9 cellular contexts compared by ENCODE assay signal in genomic region chr14:61102549-61103466, GRCh38.
DNase-seq lines count a peak whose midpoint lies in the region; ATAC-seq and TF ChIP-seq lines count a peak whose summit lies in the region.
"Had no signal": no experiment of that assay in that cellular context is flagged by ENCODE, and none has a peak within 500 bp of the region (broad histone marks: within the 10 kb centered on the region; RNA-seq: fewer than 3 reads in every experiment).

No MANE protein-coding gene starts in this region.

- TF ChIP-seq POLR2A in gastroesophageal sphincter (IDR thresholded peaks at IDR 0.05) = no peak
- no peak for TF ChIP-seq POLR2A in suprapubic skin (IDR thresholded peaks at IDR 0.05)

- H3K79me2 ChIP-seq in PC-9 (ENCODE audit: low read depth) = no peaks in the 10 kb centered on the region

- no peak for ATAC-seq in gastroesophageal sphincter
- no peak for ATAC-seq in naive thymus-derived CD8-positive, alpha-beta T cell

- CTCF ChIA-PET in activated CD4-positive, alpha-beta T cell treated with anti-CD3 and anti-CD28 coated beads, Interleukin-2, amount 10 ng/mL, durations not matched to agents 7 days and 5 days (lab: Charles Lee) = interaction anchor here (0.6 to 1.4 kb wide), 2 partner anchors 13 to 185 kb away, joined by 3 to 5 read pairs; no protein-coding TSS in a partner anchor
- CTCF ChIA-PET in PC-9 (lab: Charles Lee) = interaction anchor here (0.8 kb wide), 1 partner anchor 380 kb away, joined by 10 read pairs; no protein-coding TSS in a partner anchor

- peak overlapping the region; percentile 63 for H3K4me2 ChIP-seq in PC-9

- H3K9me3 ChIP-seq in PC-9 (ENCODE audit: insufficient read depth, low read depth) = no peaks in the 10 kb centered on the region; the same call in 1 of the 2 replicates
- peaks cover 0 to 3% (median 0%) of the 10 kb centered on the region in 3 donors for H3K9me3 ChIP-seq in gastroesophageal sphincter
- no peaks in the 10 kb centered on the region for H3K9me3 ChIP-seq in suprapubic skin

- DNase-seq in activated CD4-positive, alpha-beta T cell treated with anti-CD3 and anti-CD28 coated beads, Interleukin-2, amount 10 ng/mL, durations not matched to agents 7 days and 5 days = no peak
- no peak for DNase-seq in activated CD4-positive, alpha-beta T cell treated with anti-CD3 and anti-CD28 coated beads, Interleukin-2, amount 50 U/mL, for 1 hour
- peak; percentile 18 to 25 for DNase-seq in PC-9
- DNase-seq in suprapubic skin (ENCODE audit: low spot score in 2 of 2) = no peak
- no peak for DNase-seq in NCI-H446 (lab: John Stamatoyannopoulos, UW)
- DNase-seq in stimulated activated naive CD4-positive, alpha-beta T cell treated with Interleukin-2 at 50 U/mL for 16 hours (lab: John Stamatoyannopoulos, UW) = no peak
- DNase-seq in naive thymus-derived CD8-positive, alpha-beta T cell = no peak
- DNase-seq: activated T-cell treated with anti-CD3 and anti-CD28 coated beads for 4 hours had no signal

- H3K27ac ChIP-seq in PC-9 = peak overlapping the region; percentile 98
- H3K27ac ChIP-seq in gastroesophageal sphincter = peak overlapping the region; percentile 8 to 77 (median 74)
- H3K27ac ChIP-seq in suprapubic skin = peak overlapping the region; percentile 43

- intact Hi-C loops in PC-9 (cut with micrococcal nuclease; ENCODE audit: unreplicated experiment) = loop anchor here (1.0 to 10.0 kb wide), 5 partner anchors 75 to 478 kb away; partner anchors contain the start of genes SLC38A6 and TRMT5

- 88 to 90% methylated on average over 5 to 7 of the region's 10 CpGs for WGBS in gastroesophageal sphincter (ENCODE audit: low coverage in 1 of 2), 2 donors
- 86% methylated on average over 10 of the region's 10 CpGs for WGBS in suprapubic skin

- POLR2A ChIA-PET in activated CD4-positive, alpha-beta T cell treated with anti-CD3 and anti-CD28 coated beads, Interleukin-2, amount 10 ng/mL, durations not matched to agents 7 days and 5 days (lab: Charles Lee) = no interaction called here
- POLR2A ChIA-PET in PC-9 (lab: Charles Lee; ENCODE audit: unreplicated experiment) = interaction anchor here (0.6 kb wide), 1 partner anchor 156 kb away, joined by 3 read pairs; no protein-coding TSS in a partner anchor
- POLR2A ChIA-PET in naive thymus-derived CD8-positive, alpha-beta T cell (lab: Charles Lee) = no interaction called here

- no peak overlapping the region for H3K4me3 Mint-ChIP-seq in activated CD4-positive, alpha-beta T cell treated with anti-CD3 and anti-CD28 coated beads, Interleukin-2, amount 10 ng/mL, durations not matched to agents 7 days and 5 days
- H3K4me3 Mint-ChIP-seq in naive thymus-derived CD8-positive, alpha-beta T cell = no peak overlapping the region

- TF ChIP-seq CTCF in PC-9 (conservative IDR thresholded peaks at IDR 0.05) (no peak), gastroesophageal sphincter (IDR thresholded peaks at IDR 0.05) (no peak), suprapubic skin (IDR thresholded peaks at IDR 0.05) (no peak)

- H3K4me3 ChIP-seq in PC-9 (0 out of 2 replicates have a peak overlapping the region, but pooled peaks have one; percentile 1), gastroesophageal sphincter (no peak overlapping the region), suprapubic skin (no peak overlapping the region)

- H3K4me1 Mint-ChIP-seq in activated CD4-positive, alpha-beta T cell treated with anti-CD3 and anti-CD28 coated beads, Interleukin-2, amount 10 ng/mL, durations not matched to agents 7 days and 5 days = peaks cover 20% of the 10 kb centered on the region
- peaks cover 0 to 5% (median 0%) of the 10 kb centered on the region in 4 donors for H3K4me1 Mint-ChIP-seq in naive thymus-derived CD8-positive, alpha-beta T cell

- H3K36me3 ChIP-seq in PC-9 (ENCODE audit: low read depth) = no peaks in the 10 kb centered on the region
- no peaks in the 10 kb centered on the region for H3K36me3 ChIP-seq in gastroesophageal sphincter
- H3K36me3 ChIP-seq in suprapubic skin = no peaks in the 10 kb centered on the region

- H3K27me3 Mint-ChIP-seq in activated CD4-positive, alpha-beta T cell treated with anti-CD3 and anti-CD28 coated beads, Interleukin-2, amount 10 ng/mL, durations not matched to agents 7 days and 5 days = no peaks in the 10 kb centered on the region
- peaks cover 0 to 1% (median 0%) of the 10 kb centered on the region in 5 donors for H3K27me3 Mint-ChIP-seq in naive thymus-derived CD8-positive, alpha-beta T cell

- H3K4me1 ChIP-seq in PC-9 (replicated peaks; ENCODE audit: insufficient read depth) = peaks cover 38% of the 10 kb centered on the region
- H3K4me1 ChIP-seq in gastroesophageal sphincter = peaks cover 3 to 49% (median 34%) of the 10 kb centered on the region in 3 donors
- H3K4me1 ChIP-seq in suprapubic skin = peaks cover 36% of the 10 kb centered on the region

- no peaks in the 10 kb centered on the region for H4K20me1 ChIP-seq in PC-9 (ENCODE audit: insufficient read depth)

- TF ChIP-seq EP300 in gastroesophageal sphincter (IDR thresholded peaks at IDR 0.05) (no peak), suprapubic skin (IDR thresholded peaks at IDR 0.05) (no peak)

- H3F3A ChIP-seq in PC-9 (ENCODE audit: insufficient read depth, low read depth) = peaks cover 25% of the 10 kb centered on the region

- peak overlapping the region; percentile 65 for H3K27ac Mint-ChIP-seq in activated CD4-positive, alpha-beta T cell treated with anti-CD3 and anti-CD28 coated beads, Interleukin-2, amount 10 ng/mL, durations not matched to agents 7 days and 5 days
- H3K27ac Mint-ChIP-seq in naive thymus-derived CD8-positive, alpha-beta T cell = no peak overlapping the region

- H3K36me3 Mint-ChIP-seq in activated CD4-positive, alpha-beta T cell treated with anti-CD3 and anti-CD28 coated beads, Interleukin-2, amount 10 ng/mL, durations not matched to agents 7 days and 5 days (ENCODE audit: low read depth) = no peaks in the 10 kb centered on the region
- H3K36me3 Mint-ChIP-seq in naive thymus-derived CD8-positive, alpha-beta T cell = peaks cover 5 to 24% (median 21%) of the 10 kb centered on the region in 3 donors

- peaks cover 9% of the 10 kb centered on the region for H3K9me3 Mint-ChIP-seq in activated CD4-positive, alpha-beta T cell treated with anti-CD3 and anti-CD28 coated beads, Interleukin-2, amount 10 ng/mL, durations not matched to agents 7 days and 5 days
- peaks cover 0 to 25% (median 4%) of the 10 kb centered on the region in 9 donors for H3K9me3 Mint-ChIP-seq in naive thymus-derived CD8-positive, alpha-beta T cell

- BruUV-seq in PC-9 (replicated peaks; lab: Mats Ljungman, UMichigan) = TSS peak; percentile 93

- H2AFZ ChIP-seq in PC-9 = peak overlapping the region; percentile 34; the same call in 1 of the 2 replicates

- no peaks in the 10 kb centered on the region for H3K27me3 ChIP-seq in PC-9 (ENCODE audit: insufficient read depth, low read depth)
- no peaks in the 10 kb centered on the region for H3K27me3 ChIP-seq in gastroesophageal sphincter
- H3K27me3 ChIP-seq in suprapubic skin = no peaks in the 10 kb centered on the region

- H3K9me2 ChIP-seq in PC-9 (ENCODE audit: insufficient read depth) = no peaks in the 10 kb centered on the region

Comparison
In these comparisons a context has a peak if more than half of its experiments do, and no peak if none do; other contexts are left out.
1. DNase-seq: peak in PC-9 (2 of 2); none in activated CD4-positive, alpha-beta T cell treated with anti-CD3 and anti-CD28 coated beads, Interleukin-2, amount 10 ng/mL, durations not matched to agents 7 days and 5 days (single experiment), activated CD4-positive, alpha-beta T cell treated with anti-CD3 and anti-CD28 coated beads, Interleukin-2, amount 50 U/mL, for 1 hour (single experiment), suprapubic skin (0 of 2), NCI-H446 (0 of 2), stimulated activated naive CD4-positive, alpha-beta T cell treated with Interleukin-2 at 50 U/mL for 16 hours (single experiment) and naive thymus-derived CD8-positive, alpha-beta T cell (0 of 10).
2. H3K27ac ChIP-seq: peak in every context shown above with its lines; median percentile 98 in PC-9; 74 in gastroesophageal sphincter; 43 in suprapubic skin.